Comparison of ENCODE assay signal across 8 cellular contexts in the genomic region with DNA sequence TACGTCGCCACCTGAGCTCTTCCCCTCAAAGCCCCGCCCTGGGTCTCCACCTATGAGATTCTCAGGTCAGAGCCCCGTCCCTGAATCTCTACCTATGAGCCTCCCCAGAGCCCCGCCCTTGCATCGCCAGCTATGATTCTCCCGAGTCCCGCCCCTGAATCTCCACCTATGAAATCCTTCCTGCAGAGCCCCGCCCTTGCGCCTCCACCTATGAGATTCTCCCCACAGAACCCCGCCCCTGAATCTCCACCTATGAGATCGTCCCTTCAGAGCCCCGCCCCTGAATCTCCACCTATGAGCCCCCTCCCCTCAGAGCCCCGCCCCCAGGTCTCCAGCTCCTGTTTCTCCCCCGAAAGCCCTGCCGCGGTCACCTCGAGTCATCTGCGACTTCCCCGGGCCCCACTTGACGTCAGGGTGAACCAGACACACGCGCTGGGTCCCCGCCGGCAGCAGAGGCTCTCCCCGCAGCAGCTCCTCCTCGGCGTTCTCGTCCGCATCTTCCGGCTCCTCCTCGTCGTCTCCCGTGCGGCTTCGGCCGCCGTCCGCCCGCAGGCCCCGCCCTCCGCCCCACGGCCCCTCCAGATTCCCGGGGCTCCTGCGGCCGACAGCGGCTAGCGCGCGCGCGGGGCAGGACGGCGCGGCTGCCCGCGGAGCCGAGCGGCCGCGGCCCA. TPM values are rescaled to one million over a fixed set of nuclear protein-coding genes. Genes with fewer than 3 reads are reported as not detected.
A peak's percentile ranks its signal among the peaks of the same experiment; 100 is the strongest.
DNase-seq lines count a peak whose midpoint lies in the region; ATAC-seq and TF ChIP-seq lines count a peak whose summit lies in the region.

No MANE protein-coding gene starts in this region.

- H3K23ac ChIP-seq in neuronal stem cell (ENCODE audit: low read depth, low read length, poor library complexity): peak overlapping the region; percentile 85

- H2AK5ac ChIP-seq in neuronal stem cell (ENCODE audit: low read depth, low read length): peak overlapping the region; percentile 88

- peaks cover 4 to 23% of the 10 kb centered on the region in 2 donors for H3K36me3 Mint-ChIP-seq in CD4-positive, alpha-beta memory T cell

- H3K9me3 ChIP-seq in CD4-positive, alpha-beta memory T cell (ENCODE audit: control insufficient read depth in 1 of 2, low read length in 2 of 2): no peaks in the 10 kb centered on the region
- H3K9me3 ChIP-seq in neuronal stem cell (replicated peaks in 1 of 2; ENCODE audit: control insufficient read depth in 2 of 2, insufficient read depth in 1 of 2, low read depth in 1 of 2, low read length in 2 of 2): no peaks in the 10 kb centered on the region

- peaks cover 24% of the 10 kb centered on the region for H3K79me1 ChIP-seq in neuronal stem cell (ENCODE audit: low read depth, low read length)

- peak overlapping the region; percentile 87 to 97 (median 94) for H3K4me3 Mint-ChIP-seq in CD4-positive, alpha-beta memory T cell

- CTCF ChIA-PET in CD4-positive, alpha-beta memory T cell (lab: Charles Lee; ENCODE audit: partially characterized antibody): no interaction called here

- no peak overlapping the region for H2BK12ac ChIP-seq in neuronal stem cell (ENCODE audit: low read length)

- no peaks in the 10 kb centered on the region for H3K27me3 ChIP-seq in CD4-positive, alpha-beta memory T cell (ENCODE audit: insufficient read depth, low read length)
- no peaks in the 10 kb centered on the region for H3K27me3 ChIP-seq in neuronal stem cell (ENCODE audit: control insufficient read depth in 3 of 3, insufficient read depth in 3 of 3, low read depth in 1 of 3, low read length in 3 of 3)

- H3K9ac ChIP-seq in neuronal stem cell (ENCODE audit: low read depth, low read length, poor library complexity): peak overlapping the region; percentile 90

- TF ChIP-seq CTCF in fibroblast of the aortic adventitia (IDR thresholded peaks at IDR 0.05; ENCODE audit: insufficient read depth, low read length): no peak

- H3K4ac ChIP-seq in neuronal stem cell (ENCODE audit: low read length): no peak overlapping the region

- peak overlapping the region; percentile 90 for H3K14ac ChIP-seq in neuronal stem cell (ENCODE audit: low read length)

- H4K91ac ChIP-seq in neuronal stem cell (ENCODE audit: low read depth, low read length, poor library complexity): no peak overlapping the region

- H3K27ac Mint-ChIP-seq in CD4-positive, alpha-beta memory T cell: peak overlapping the region; percentile 95 to 100 (median 99)

- peaks cover 0 to 9% (median 0%) of the 10 kb centered on the region in 8 donors for H3K9me3 Mint-ChIP-seq in CD4-positive, alpha-beta memory T cell

- no peak for TF ChIP-seq RAD21 in Ishikawa (IDR thresholded peaks at IDR 0.05; ENCODE audit: low read depth)

- POLR2A ChIA-PET in CD4-positive, alpha-beta memory T cell (lab: Charles Lee; ENCODE audit: partially characterized antibody): no interaction called here

- H3K4me2 ChIP-seq in neuronal stem cell (ENCODE audit: insufficient read depth, low read length, poor library complexity, severe bottlenecking): peak overlapping the region; percentile 45

- peak; percentile 95 to 100 (median 99) for DNase-seq in CD4-positive, alpha-beta memory T cell
- peak; percentile 94 for DNase-seq in activated T-cell treated with anti-CD3 and anti-CD28 coated beads, Interleukin-2, amount 50 U/mL, for 1 hour
- DNase-seq in fibroblast of the aortic adventitia (ENCODE audit: low read depth) (peak; percentile 98), neuronal stem cell (ENCODE audit: low spot score) (peak; percentile 99), NCI-H128 (lab: John Stamatoyannopoulos, UW; ENCODE audit: unreplicated experiment) (no peak)

- H2BK5ac ChIP-seq in neuronal stem cell (ENCODE audit: low read length): peak overlapping the region; percentile 96

- no CpG with 5 or more reads among the region's 61 CpGs for WGBS in neuronal stem cell (ENCODE audit: extremely low coverage in 2 of 2, insufficient read length in 2 of 2, insufficient replicate concordance in 1 of 2), 2 donors

- H3K36me3 ChIP-seq in CD4-positive, alpha-beta memory T cell (ENCODE audit: insufficient read depth, low read length): peaks cover 17% of the 10 kb centered on the region
- H3K36me3 ChIP-seq in neuronal stem cell (replicated peaks in 1 of 2; ENCODE audit: control insufficient read depth in 2 of 2, insufficient read depth in 2 of 2, low read length in 2 of 2): peaks cover 21 to 30% of the 10 kb centered on the region in 2 donors

- H2BK120ac ChIP-seq in neuronal stem cell (ENCODE audit: low read depth, low read length): no peak overlapping the region

- TF ChIP-seq EP300 in Ishikawa (IDR thresholded peaks at IDR 0.05; ENCODE audit: borderline replicate concordance): no peak

- peak overlapping the region; percentile 100 for H3K18ac ChIP-seq in neuronal stem cell (ENCODE audit: low read length)

- peak overlapping the region in 1 of 2 donors; percentile 63 for H3K4me3 ChIP-seq in CD4-positive, alpha-beta memory T cell (ENCODE audit: low read length in 2 of 2)
- H3K4me3 ChIP-seq in fibroblast of the aortic adventitia (ENCODE audit: low read depth, low read length) (peak overlapping the region; percentile 87), neuronal stem cell (ENCODE audit: low read length in 2 of 2) (peak overlapping the region; percentile 91 to 96)

- peak overlapping the region; percentile 85 for H3K27ac ChIP-seq in CD4-positive, alpha-beta memory T cell (ENCODE audit: low read depth, low read length)
- peak overlapping the region; percentile 90 for H3K27ac ChIP-seq in neuronal stem cell (replicated peaks; ENCODE audit: low read length)
- peak overlapping the region; percentile 71 for H3K27ac ChIP-seq in temporal lobe (ENCODE audit: low read depth, low read length)

- H2BK15ac ChIP-seq in neuronal stem cell (ENCODE audit: low read length): no peak overlapping the region

- H4K8ac ChIP-seq in neuronal stem cell (ENCODE audit: low read depth, low read length): no peak overlapping the region

- H3K27me3 Mint-ChIP-seq in CD4-positive, alpha-beta memory T cell: peaks cover 1 to 2% of the 10 kb centered on the region in 2 donors

- intact Hi-C loops in CD4-positive, alpha-beta memory T cell (cut with micrococcal nuclease): loop anchor here (1.0 to 5.0 kb wide), 4 partner anchors 35 to 889 kb away; no protein-coding TSS in a partner anchor

- peak; percentile 62 for ATAC-seq in GM21528 (IDR thresholded peaks at IDR 0.05; ENCODE audit: low FRiP score, unreplicated experiment)

- peaks cover 36% of the 10 kb centered on the region for H3K4me1 ChIP-seq in CD4-positive, alpha-beta memory T cell (ENCODE audit: insufficient read depth, low read length)
- H3K4me1 ChIP-seq in neuronal stem cell (ENCODE audit: control insufficient read depth in 2 of 2, insufficient read depth in 1 of 2, low read depth in 1 of 2, low read length in 2 of 2): peaks cover 5 to 8% of the 10 kb centered on the region in 2 donors

- H2AFZ ChIP-seq in neuronal stem cell (ENCODE audit: low read length): peak overlapping the region; percentile 94

- peaks cover 15 to 34% (median 22%) of the 10 kb centered on the region in 4 donors for H3K4me1 Mint-ChIP-seq in CD4-positive, alpha-beta memory T cell

TF ChIP-seq in Ishikawa, 13 proteins besides CTCF, POLR2A, EP300 and RAD21:
- TF ChIP-seq TCF12 (IDR thresholded peaks at IDR 0.05; ENCODE audit: low read depth) (no peak), TAF1 (IDR thresholded peaks at IDR 0.05; ENCODE audit: low read depth) (0 out of 2 replicates have a peak, but pooled peaks have one; percentile 16), EGR1 (IDR thresholded peaks at IDR 0.05) (no peak)

RNA-seq across cellular contexts. Expression of a gene that starts 0.4 kb away (rescaled TPM):
- total RNA-seq in CD4-positive, alpha-beta memory T cell: 10 to 100 TPM; 77.1 to 79.3 TPM
- 10 to 100 TPM; 34.8 to 49.4 TPM for polyA plus RNA-seq in CD4-positive, alpha-beta memory T cell
- 20.3 and 28.8 TPM in 2 replicates for total RNA-seq in fibroblast of the aortic adventitia (ENCODE audit: low replicate concordance)
- polyA plus RNA-seq in neuronal stem cell (2013, experiment 1 of 2): 42.2 TPM
- 42.0 TPM for polyA plus RNA-seq in neuronal stem cell (2013, experiment 2 of 2)
- 11.1 TPM for total RNA-seq in temporal lobe

RNA-seq across cellular contexts. Expression of a gene that starts 37.0 kb away (rescaled TPM):
- 10 to 100 TPM; 28.3 to 28.7 TPM for total RNA-seq in CD4-positive, alpha-beta memory T cell
- polyA plus RNA-seq in CD4-positive, alpha-beta memory T cell: 1 to 10 TPM; 3.1 to 8.4 TPM
- total RNA-seq in fibroblast of the aortic adventitia (ENCODE audit: low replicate concordance): 7.8 and 9.5 TPM in 2 replicates
- polyA plus RNA-seq in neuronal stem cell (2013, experiment 1 of 2): 32.6 TPM
- 33.7 TPM for polyA plus RNA-seq in neuronal stem cell (2013, experiment 2 of 2)
- 8.1 TPM for total RNA-seq in temporal lobe
